1 cellular context compared by ENCODE assay signal in genomic region chr5:60886158-60886557, GRCh38.
TF ChIP-seq lines count a peak whose summit lies in the region.

No MANE protein-coding gene starts in this region.

TF ChIP-seq in HepG2, 621 proteins besides CTCF, POLR2A, EP300 and RAD21 (continued from another document and continues in another):
- TF ChIP-seq NFAT5 (CRISPR knock-in tag; IDR thresholded peaks at IDR 0.05) (no peak), ZFP41 (CRISPR knock-in tag; IDR thresholded peaks at IDR 0.05; ENCODE audit: borderline replicate concordance) (no peak), ZFX (CRISPR knock-in tag; IDR thresholded peaks at IDR 0.05; ENCODE audit: low read depth) (no peak), NCOA2 (CRISPR knock-in tag; IDR thresholded peaks at IDR 0.05) (peak; percentile 57; the same call in 1 of the 2 replicates), ZFP62 (CRISPR knock-in tag; IDR thresholded peaks at IDR 0.05) (no peak), TCF7L2 (IDR thresholded peaks at IDR 0.05; ENCODE audit: low read depth, low read length) (no peak), ZNF510 (CRISPR knock-in tag; IDR thresholded peaks at IDR 0.05; ENCODE audit: low read depth) (no peak), SIX1 (CRISPR knock-in tag; IDR thresholded peaks at IDR 0.05; ENCODE audit: borderline replicate concordance) (no peak), ZMYM4 (CRISPR knock-in tag; IDR thresholded peaks at IDR 0.05) (peak; percentile 43), SKIL (CRISPR knock-in tag; IDR thresholded peaks at IDR 0.05; ENCODE audit: borderline replicate concordance) (no peak), ZNF546 (CRISPR knock-in tag; conservative IDR thresholded peaks at IDR 0.05) (no peak), PBX2 (CRISPR knock-in tag; IDR thresholded peaks at IDR 0.05) (peak; percentile 51; the same call in 1 of the 2 replicates), HNF4A (CRISPR knock-in tag; IDR thresholded peaks at IDR 0.05) (no peak), HMG20A (CRISPR knock-in tag; IDR thresholded peaks at IDR 0.05; ENCODE audit: borderline replicate concordance) (peak; percentile 59; the same call in 1 of the 2 replicates), ARID4A (CRISPR knock-in tag; IDR thresholded peaks at IDR 0.05; ENCODE audit: borderline replicate concordance) (no peak), SRY (CRISPR knock-in tag; IDR thresholded peaks at IDR 0.05) (no peak), HOXA9 (CRISPR knock-in tag; IDR thresholded peaks at IDR 0.05; ENCODE audit: borderline replicate concordance) (peak; percentile 97), ZBTB10 (CRISPR knock-in tag; IDR thresholded peaks at IDR 0.05; ENCODE audit: borderline replicate concordance) (no peak), ZNF597 (CRISPR knock-in tag; IDR thresholded peaks at IDR 0.05) (no peak), HNF4G (IDR thresholded peaks at IDR 0.05; ENCODE audit: borderline replicate concordance, low read depth, low read length) (no peak), HNF4G (CRISPR knock-in tag; IDR thresholded peaks at IDR 0.05; ENCODE audit: borderline replicate concordance, low read depth) (no peak), THAP8 (CRISPR knock-in tag; IDR thresholded peaks at IDR 0.05; ENCODE audit: borderline replicate concordance) (no peak), ZBTB7B (CRISPR knock-in tag; IDR thresholded peaks at IDR 0.05) (no peak), RBM39 (IDR thresholded peaks at IDR 0.05; ENCODE audit: low read depth, low read length, poor library complexity, severe bottlenecking) (no peak), TRIM22 (IDR thresholded peaks at IDR 0.05) (no peak), ZNF768 (CRISPR knock-in tag; IDR thresholded peaks at IDR 0.05) (no peak), GABPA (IDR thresholded peaks at IDR 0.05; ENCODE audit: low read depth, low read length) (no peak), GABPA (CRISPR knock-in tag; IDR thresholded peaks at IDR 0.05; ENCODE audit: low read depth) (no peak), ZNF343 (CRISPR knock-in tag; IDR thresholded peaks at IDR 0.05) (no peak), ZNF44 (CRISPR knock-in tag; IDR thresholded peaks at IDR 0.05) (no peak), TMF1 (CRISPR knock-in tag; IDR thresholded peaks at IDR 0.05; ENCODE audit: low read depth) (no peak), CREM (IDR thresholded peaks at IDR 0.05) (peak; percentile 29; the same call in 1 of the 2 replicates), CREM (CRISPR knock-in tag; IDR thresholded peaks at IDR 0.05) (no peak), ZFYVE20 (CRISPR knock-in tag; IDR thresholded peaks at IDR 0.05; ENCODE audit: borderline replicate concordance, low read depth) (no peak), PHF8 (CRISPR knock-in tag; IDR thresholded peaks at IDR 0.05) (no peak), ZNF468 (CRISPR knock-in tag; IDR thresholded peaks at IDR 0.05) (no peak), FOXO1 (CRISPR knock-in tag; IDR thresholded peaks at IDR 0.05) (peak; percentile 30; the same call in 1 of the 2 replicates), ARNTL (CRISPR knock-in tag; IDR thresholded peaks at IDR 0.05) (no peak), KMT2A (CRISPR knock-in tag; IDR thresholded peaks at IDR 0.05) (no peak), AGO2 (optimal IDR thresholded peaks at IDR 0.05; ENCODE audit: low read depth, low read length) (no peak), MATR3 (CRISPR knock-in tag; IDR thresholded peaks at IDR 0.05) (no peak), TFE3 (CRISPR knock-in tag; IDR thresholded peaks at IDR 0.05) (no peak), ELF3 (CRISPR knock-in tag; IDR thresholded peaks at IDR 0.05) (0 out of 2 replicates have a peak, but pooled peaks have one; percentile 28), SCMH1 (CRISPR knock-in tag; IDR thresholded peaks at IDR 0.05; ENCODE audit: borderline replicate concordance) (no peak), RARA (CRISPR knock-in tag; IDR thresholded peaks at IDR 0.05) (peak; percentile 76)
